In genomic region chr5:134873987-134874830, GRCh38 we compare ENCODE assay signal across 8 cellular contexts. TPM values are rescaled to one million over a fixed set of nuclear protein-coding genes. Genes with fewer than 3 reads are reported as not detected.
DNase-seq lines count a peak whose midpoint lies in the region; ATAC-seq and TF ChIP-seq lines count a peak whose summit lies in the region.

A gene with protein sequence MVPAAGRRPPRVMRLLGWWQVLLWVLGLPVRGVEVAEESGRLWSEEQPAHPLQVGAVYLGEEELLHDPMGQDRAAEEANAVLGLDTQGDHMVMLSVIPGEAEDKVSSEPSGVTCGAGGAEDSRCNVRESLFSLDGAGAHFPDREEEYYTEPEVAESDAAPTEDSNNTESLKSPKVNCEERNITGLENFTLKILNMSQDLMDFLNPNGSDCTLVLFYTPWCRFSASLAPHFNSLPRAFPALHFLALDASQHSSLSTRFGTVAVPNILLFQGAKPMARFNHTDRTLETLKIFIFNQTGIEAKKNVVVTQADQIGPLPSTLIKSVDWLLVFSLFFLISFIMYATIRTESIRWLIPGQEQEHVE (plus strand): TSS chr5:134874371. CDS start chr5:134874428, 57 bp downstream.

- no peaks in the 10 kb centered on the region for H3K27me3 Mint-ChIP-seq in chondrocyte (ENCODE audit: low read depth)

- POLR2A ChIA-PET in AG04449 (lab: Yijun Ruan, JAX), result interaction anchor here (0.6 to 2.2 kb wide), 9 partner anchors 11 to 136 kb away, joined by 3 to 8 read pairs (median 4); partner anchors contain the start of genes C5orf24, CAMLG and PCBD2

- CTCF ChIA-PET in AG04449 (lab: Yijun Ruan, JAX), result interaction anchor here (1.9 kb wide), 1 partner anchor 10 kb away, joined by 6 read pairs; no protein-coding TSS in a partner anchor

- no peaks in the 10 kb centered on the region for H3K9me3 Mint-ChIP-seq in chondrocyte (ENCODE audit: low read depth)

- TF ChIP-seq CTCF in AG04449 (IDR thresholded peaks at IDR 0.05; ENCODE audit: insufficient read depth, low read length, missing control alignments) (no peak), chondrocyte (IDR thresholded peaks at IDR 0.05) (peak; percentile 11)

- peak; percentile 31 for DNase-seq in AG04449 (ENCODE audit: low read depth, low spot score)
- DNase-seq in NCI-H345 treated with DMSO at 0.1 percent for 48 hours (lab: John Stamatoyannopoulos, UW; ENCODE audit: unreplicated experiment), result peak; percentile 76
- DNase-seq in activated CD4-positive, alpha-beta T cell treated with anti-CD3 and anti-CD28 coated beads for 24 hours (ENCODE audit: low read depth in 2 of 2), result peak; percentile 64 to 66
- peak; percentile 95 for DNase-seq in chondrocyte (ENCODE audit: low spot score)
- peak; percentile 76 for DNase-seq in kidney glomerular epithelial cell (lab: John Stamatoyannopoulos, UW)
- DNase-seq in stimulated activated CD4-positive, alpha-beta T cell treated with anti-CD3 and anti-CD28 coated beads, Interleukin-1b, Interleukin-23, amount 100 ng/mL, for 1 hour (ENCODE audit: low read depth in 2 of 2), result peak; percentile 43 to 56

- peak within 1 kb of the TSS; percentile 95 for H3K4me3 Mint-ChIP-seq in chondrocyte (ENCODE audit: unreplicated experiment)

- ATAC-seq in GM18867 (IDR thresholded peaks at IDR 0.05; ENCODE audit: unreplicated experiment), result peak; percentile 81
- ATAC-seq in HG03108 (IDR thresholded peaks at IDR 0.05; ENCODE audit: unreplicated experiment), result peak; percentile 86

- H3K4me1 Mint-ChIP-seq in chondrocyte (ENCODE audit: low read depth), result peaks cover 20% of the 10 kb centered on the region

- H3K36me3 Mint-ChIP-seq in chondrocyte (ENCODE audit: low read depth), result peaks cover 4% of the 10 kb centered on the region

- H3K4me3 ChIP-seq in AG04449 (ENCODE audit: low read depth, low read length), result peak within 1 kb of the TSS; percentile 93

- peak within 1 kb of the TSS; percentile 99 for H3K27ac Mint-ChIP-seq in chondrocyte (ENCODE audit: unreplicated experiment)

RNA-seq across cellular contexts. Expression of the gene that starts here (rescaled TPM):
- total RNA-seq in chondrocyte, result 73.0 to 102 TPM (median 79.9 TPM) in 3 replicates

Comparison
In these comparisons a context has a peak if more than half of its experiments do, and no peak if none do; other contexts are left out.
1. Peak in every context shown above with its lines: DNase-seq, ATAC-seq and H3K4me3 ChIP-seq.
2. DNase-seq: peak in every context shown above with its lines; median percentile 95 in chondrocyte; 76 in NCI-H345 treated with DMSO at 0.1 percent for 48 hours; 76 in kidney glomerular epithelial cell; 65 in activated CD4-positive, alpha-beta T cell treated with anti-CD3 and anti-CD28 coated beads for 24 hours; 50 in stimulated activated CD4-positive, alpha-beta T cell treated with anti-CD3 and anti-CD28 coated beads, Interleukin-1b, Interleukin-23, amount 100 ng/mL, for 1 hour; 31 in AG04449.